15 cellular contexts compared by ENCODE assay signal in genomic region chr16:3866703-3867431, GRCh38.
"Had no signal": no experiment of that assay in that cellular context is flagged by ENCODE, and none has a peak within 500 bp of the region (broad histone marks: within the 10 kb centered on the region; RNA-seq: fewer than 3 reads in every experiment).

No MANE protein-coding gene starts in this region.

- H3K27ac Mint-ChIP-seq: activated CD4-positive, alpha-beta memory T cell treated with anti-CD3 and anti-CD28 coated beads for 36 hours; activated naive CD8-positive, alpha-beta T cell treated with anti-CD3 and anti-CD28 coated beads, Interleukin-2, amount 50 U/mL, for 24 hours; activated T-cell treated with anti-CD3 and anti-CD28 coated beads, Interleukin-2, amount 50 U/mL, for 72 hours; stimulated activated memory B cell treated with anti-CD40 and anti-IgM and Interleukin-4, amounts not matched to agents 10 μg/mL and 1 μg/mL and 100 μg/mL, for 72 hours had no signal

- H3K4me3 ChIP-seq: ovary, transverse colon, vagina had no signal

- H3K27me3 Mint-ChIP-seq: activated CD4-positive, alpha-beta memory T cell treated with anti-CD3 and anti-CD28 coated beads for 36 hours; activated naive CD8-positive, alpha-beta T cell treated with anti-CD3 and anti-CD28 coated beads, Interleukin-2, amount 50 U/mL, for 24 hours; effector memory CD8-positive, alpha-beta T cell; stimulated activated memory B cell treated with anti-CD40 and anti-IgM and Interleukin-4, amounts not matched to agents 10 μg/mL and 1 μg/mL and 100 μg/mL, for 72 hours had no signal

- DNase-seq: activated CD4-positive, alpha-beta memory T cell treated with anti-CD3 and anti-CD28 coated beads for 36 hours; activated CD4-positive, CD25-positive, alpha-beta regulatory T cell treated with anti-CD3 and anti-CD28 coated beads, Interleukin-2, amount 50 U/mL, for 72 hours; activated gamma-delta T cell; activated naive CD8-positive, alpha-beta T cell treated with anti-CD3 and anti-CD28 coated beads, Interleukin-2, amount 50 U/mL, for 24 hours; activated T-cell treated with anti-CD3 and anti-CD28 coated beads, Interleukin-2, amount 50 U/mL, for 72 hours; aorta; dermis blood vessel endothelial cell; effector memory CD8-positive, alpha-beta T cell; foreskin keratinocyte; ovary; retina; substantia nigra; transverse colon had no signal

- H3K4me3 Mint-ChIP-seq: activated CD4-positive, alpha-beta memory T cell treated with anti-CD3 and anti-CD28 coated beads for 36 hours; activated naive CD8-positive, alpha-beta T cell treated with anti-CD3 and anti-CD28 coated beads, Interleukin-2, amount 50 U/mL, for 24 hours; activated T-cell treated with anti-CD3 and anti-CD28 coated beads, Interleukin-2, amount 50 U/mL, for 72 hours; stimulated activated memory B cell treated with anti-CD40 and anti-IgM and Interleukin-4, amounts not matched to agents 10 μg/mL and 1 μg/mL and 100 μg/mL, for 72 hours had no signal

- H3K27me3 ChIP-seq: foreskin keratinocyte, ovary, transverse colon, vagina had no signal

- H3K9me3 Mint-ChIP-seq: activated CD4-positive, alpha-beta memory T cell treated with anti-CD3 and anti-CD28 coated beads for 36 hours; activated naive CD8-positive, alpha-beta T cell treated with anti-CD3 and anti-CD28 coated beads, Interleukin-2, amount 50 U/mL, for 24 hours; activated T-cell treated with anti-CD3 and anti-CD28 coated beads, Interleukin-2, amount 50 U/mL, for 72 hours; effector memory CD8-positive, alpha-beta T cell; stimulated activated memory B cell treated with anti-CD40 and anti-IgM and Interleukin-4, amounts not matched to agents 10 μg/mL and 1 μg/mL and 100 μg/mL, for 72 hours had no signal

- H3K27ac ChIP-seq: foreskin keratinocyte, ovary, transverse colon, vagina had no signal

- H3K36me3 Mint-ChIP-seq: activated CD4-positive, alpha-beta memory T cell treated with anti-CD3 and anti-CD28 coated beads for 36 hours had no signal

- H3K36me3 ChIP-seq: ovary, transverse colon, vagina had no signal

- H3K9me3 ChIP-seq: ovary, transverse colon, vagina had no signal

- ATAC-seq: activated naive CD8-positive, alpha-beta T cell treated with anti-CD3 and anti-CD28 coated beads, Interleukin-2, amount 50 U/mL, for 24 hours; activated T-cell treated with anti-CD3 and anti-CD28 coated beads, Interleukin-2, amount 50 U/mL, for 72 hours; effector memory CD8-positive, alpha-beta T cell; foreskin keratinocyte; stimulated activated memory B cell treated with anti-CD40 and anti-IgM and Interleukin-4, amounts not matched to agents 10 μg/mL and 1 μg/mL and 100 μg/mL, for 72 hours had no signal
